Comparison of ENCODE assay signal across 8 cellular contexts in genomic region chr2:66434679-66435548, GRCh38. TPM values are rescaled to one million over a fixed set of nuclear protein-coding genes. Genes with fewer than 3 reads are reported as not detected.
A peak's percentile ranks its signal among the peaks of the same experiment; 100 is the strongest.
DNase-seq lines count a peak whose midpoint lies in the region; ATAC-seq and TF ChIP-seq lines count a peak whose summit lies in the region.

Gene MEIS1 (plus strand): TSS chr2:66435125. CDS start chr2:66435857, 732 bp downstream.

- H3K27ac Mint-ChIP-seq in activated CD4-positive, alpha-beta memory T cell treated with anti-CD3 and anti-CD28 coated beads for 36 hours = no peak within 1 kb of the TSS

- H3K9me3 ChIP-seq in mucosa of rectum (ENCODE audit: control insufficient read depth in 2 of 2, low read length in 2 of 2) = no peaks in the 10 kb centered on the region
- no peaks in the 10 kb centered on the region for H3K9me3 ChIP-seq in upper lobe of left lung

- TF ChIP-seq EP300 in upper lobe of left lung (IDR thresholded peaks at IDR 0.05) = peak in 1 of 4 donors; percentile 73

- H3K27me3 ChIP-seq in mucosa of rectum (ENCODE audit: control insufficient read depth in 2 of 2, insufficient read depth in 2 of 2, low read length in 2 of 2) (peaks cover 26 to 30% of the 10 kb centered on the region in 2 donors), upper lobe of left lung (peaks cover 0 to 15% (median 6%) of the 10 kb centered on the region in 4 donors)

- intact Hi-C loops in activated CD4-positive, alpha-beta memory T cell treated with anti-CD3 and anti-CD28 coated beads for 36 hours (cut with micrococcal nuclease) = loop anchor here (2.0 kb wide), 1 partner anchor 144 kb away; no protein-coding TSS in a partner anchor

- H3K9me3 Mint-ChIP-seq in activated CD4-positive, alpha-beta memory T cell treated with anti-CD3 and anti-CD28 coated beads for 36 hours = no peaks in the 10 kb centered on the region

- H3K9ac ChIP-seq in mucosa of rectum (ENCODE audit: low read depth in 1 of 2, low read length in 2 of 2) = peak within 1 kb of the TSS; percentile 60 to 69

- peaks cover 30% of the 10 kb centered on the region for H3K4me1 Mint-ChIP-seq in activated CD4-positive, alpha-beta memory T cell treated with anti-CD3 and anti-CD28 coated beads for 36 hours (ENCODE audit: low read depth)

- DNase-seq in AG09319 (ENCODE audit: extremely low read depth, low read depth) (peak; percentile 91), NCI-H2171 (lab: John Stamatoyannopoulos, UW) (peak; percentile 86), fibroblast of mammary gland (ENCODE audit: low read depth) (peak; percentile 97), upper lobe of left lung (peak; percentile 85 to 89)
- peak; percentile 47 for DNase-seq in activated CD4-positive, alpha-beta memory T cell treated with anti-CD3 and anti-CD28 coated beads for 36 hours

- H3K27me3 Mint-ChIP-seq in activated CD4-positive, alpha-beta memory T cell treated with anti-CD3 and anti-CD28 coated beads for 36 hours = peaks cover 78% of the 10 kb centered on the region

- CTCF ChIA-PET in activated CD4-positive, alpha-beta memory T cell treated with anti-CD3 and anti-CD28 coated beads for 36 hours (lab: Charles Lee) = no interaction called here

- H3K4me3 Mint-ChIP-seq in activated CD4-positive, alpha-beta memory T cell treated with anti-CD3 and anti-CD28 coated beads for 36 hours = peak within 1 kb of the TSS; percentile 62

- ATAC-seq in GM18517 (IDR thresholded peaks at IDR 0.05; ENCODE audit: unreplicated experiment) = peak; percentile 71
- peak; percentile 76 for ATAC-seq in HG03097 (IDR thresholded peaks at IDR 0.05; ENCODE audit: low FRiP score, unreplicated experiment)
- ATAC-seq in upper lobe of left lung (ENCODE audit: low FRiP score in 2 of 2) = peak; percentile 89 to 90

- POLR2A ChIA-PET in activated CD4-positive, alpha-beta memory T cell treated with anti-CD3 and anti-CD28 coated beads for 36 hours (lab: Charles Lee) = interaction anchor here (1.2 kb wide), 1 partner anchor 13 kb away, joined by 3 read pairs; no protein-coding TSS in a partner anchor

- H3K27ac ChIP-seq in mucosa of rectum (ENCODE audit: low read depth in 2 of 2, low read length in 2 of 2) (peak within 1 kb of the TSS; percentile 82 to 88), upper lobe of left lung (peak within 1 kb of the TSS; percentile 90 to 97 (median 94))

- TF ChIP-seq POLR2A in upper lobe of left lung (IDR thresholded peaks at IDR 0.05) = peak in 3 of 4 donors; percentile 65 to 80 (median 76)

- H3K36me3 Mint-ChIP-seq in activated CD4-positive, alpha-beta memory T cell treated with anti-CD3 and anti-CD28 coated beads for 36 hours = peaks cover 2% of the 10 kb centered on the region

- H3K36me3 ChIP-seq in mucosa of rectum (ENCODE audit: control insufficient read depth in 2 of 2, insufficient read depth in 2 of 2, low read length in 2 of 2) (no peaks in the 10 kb centered on the region), upper lobe of left lung (peaks cover 0 to 16% (median 4%) of the 10 kb centered on the region in 4 donors)

- TF ChIP-seq CTCF in AG09319 (IDR thresholded peaks at IDR 0.05; ENCODE audit: low read depth, low read length) (no peak), fibroblast of mammary gland (conservative IDR thresholded peaks at IDR 0.05; ENCODE audit: control insufficient read depth, insufficient read depth, low read depth, low read length) (no peak), upper lobe of left lung (IDR thresholded peaks at IDR 0.05) (no peak)

- 1 to 2% methylated on average over 34 to 38 of the region's 38 CpGs for WGBS in upper lobe of left lung, 2 donors

- H3K4me1 ChIP-seq in mucosa of rectum (ENCODE audit: control insufficient read depth in 2 of 2, insufficient read depth in 2 of 2, low read length in 2 of 2) (peaks cover 7 to 10% of the 10 kb centered on the region in 2 donors), upper lobe of left lung (peaks cover 11 to 35% (median 15%) of the 10 kb centered on the region in 4 donors)

- peak within 1 kb of the TSS; percentile 74 for H3K4me3 ChIP-seq in fibroblast of mammary gland (ENCODE audit: control insufficient read depth, low read depth, low read length)
- H3K4me3 ChIP-seq in mucosa of rectum (ENCODE audit: low read length in 2 of 2) = peak within 1 kb of the TSS; percentile 72 to 74
- H3K4me3 ChIP-seq in upper lobe of left lung = peak within 1 kb of the TSS; percentile 57 to 76 (median 61)

RNA-seq across cellular contexts. Expression of gene MEIS1, which starts in this region (rescaled TPM):
- total RNA-seq in activated CD4-positive, alpha-beta memory T cell treated with anti-CD3 and anti-CD28 coated beads for 36 hours = not detected
- 10 to 100 TPM; 23.1 to 43.9 (median 30.0) TPM for total RNA-seq in upper lobe of left lung

Comparison
In these comparisons a context has a peak if more than half of its experiments do, and no peak if none do; other contexts are left out.
1. Peak in every context shown above with its lines: DNase-seq, ATAC-seq, H3K4me3 ChIP-seq and H3K27ac ChIP-seq.
2. RNA of gene MEIS1 (total RNA-seq): 23.1 to 43.9 TPM in upper lobe of left lung; not detected in activated CD4-positive, alpha-beta memory T cell treated with anti-CD3 and anti-CD28 coated beads for 36 hours; every median in the first group is over 10 times any median in the second.
3. Peak in DNase-seq in activated CD4-positive, alpha-beta memory T cell treated with anti-CD3 and anti-CD28 coated beads for 36 hours; RNA of the gene not detected or under 1 TPM.
4. DNase-seq: peak in every context shown above with its lines; median percentile 97 in fibroblast of mammary gland; 91 in AG09319; 87 in upper lobe of left lung; 86 in NCI-H2171; 47 in activated CD4-positive, alpha-beta memory T cell treated with anti-CD3 and anti-CD28 coated beads for 36 hours.